ENCODE assay signal across 8 cellular contexts in genomic region chr1:207052736-207053545, GRCh38. TPM values are rescaled to one million over a fixed set of nuclear protein-coding genes. Genes with fewer than 3 reads are reported as not detected.
DNase-seq lines count a peak whose midpoint lies in the region; ATAC-seq and TF ChIP-seq lines count a peak whose summit lies in the region.

PFKFB2 (plus strand) TSS chr1:207053275; CDS start chr1:207054718, 1,443 bp downstream.

- intact Hi-C loops in PC-9 (cut with micrococcal nuclease; ENCODE audit: unreplicated experiment) = loop anchor here (2.0 to 10.0 kb wide), 3 partner anchors 70 to 699 kb away; partner anchors contain the start of genes CD46 and DYRK3

- peak within 1 kb of the TSS; percentile 93 to 99 for H3K9ac ChIP-seq in mucosa of rectum (ENCODE audit: low read depth in 1 of 2, low read length in 2 of 2)

- peaks cover 38% of the 10 kb centered on the region for H3K79me2 ChIP-seq in PC-9 (ENCODE audit: low read depth)

- H3K27ac ChIP-seq in PC-9 = peak within 1 kb of the TSS; percentile 92
- peak within 1 kb of the TSS; percentile 95 to 97 for H3K27ac ChIP-seq in mucosa of rectum (ENCODE audit: low read depth in 2 of 2, low read length in 2 of 2)

- H3K27me3 ChIP-seq in PC-9 (ENCODE audit: insufficient read depth, low read depth) = no peaks in the 10 kb centered on the region
- H3K27me3 ChIP-seq in mucosa of rectum (ENCODE audit: control insufficient read depth in 2 of 2, insufficient read depth in 2 of 2, low read length in 2 of 2) = no peaks in the 10 kb centered on the region

- peak within 1 kb of the TSS; percentile 97 for H2AFZ ChIP-seq in PC-9

- H4K20me1 ChIP-seq in PC-9 (ENCODE audit: insufficient read depth) = 0 out of 2 replicates have a peak, but pooled peaks cover 9% of the 10 kb centered on the region

- H3K4me2 ChIP-seq in PC-9 = peak within 1 kb of the TSS; percentile 86

- CTCF ChIA-PET in PC-9 (lab: Charles Lee) = interaction anchor here (0.7 to 1.7 kb wide), 5 partner anchors 21 to 417 kb away, joined by 3 to 6 read pairs (median 6); partner anchors contain the start of gene C1orf116

- no peak; the same call in 1 of the 2 replicates for TF ChIP-seq CTCF in PC-9 (conservative IDR thresholded peaks at IDR 0.05)

- H3K9me3 ChIP-seq in PC-9 (ENCODE audit: insufficient read depth, low read depth) (no peaks in the 10 kb centered on the region), mucosa of rectum (ENCODE audit: control insufficient read depth in 2 of 2, low read length in 2 of 2) (no peaks in the 10 kb centered on the region)

- H3K4me1 ChIP-seq in PC-9 (replicated peaks; ENCODE audit: insufficient read depth) (peaks cover 28% of the 10 kb centered on the region), mucosa of rectum (ENCODE audit: control insufficient read depth in 2 of 2, insufficient read depth in 2 of 2, low read length in 2 of 2) (peaks cover 36 to 51% of the 10 kb centered on the region in 2 donors)

- H3K4me3 ChIP-seq in PC-9 = peak within 1 kb of the TSS; percentile 93
- peak within 1 kb of the TSS; percentile 87 to 92 for H3K4me3 ChIP-seq in mucosa of rectum (ENCODE audit: low read length in 2 of 2)

- no peak for TF ChIP-seq RAD21 in Ishikawa (IDR thresholded peaks at IDR 0.05; ENCODE audit: low read depth)

- ATAC-seq in GM21528 (IDR thresholded peaks at IDR 0.05; ENCODE audit: low FRiP score, unreplicated experiment) = peak; percentile 81
- ATAC-seq in esophagus mucosa = peak; percentile 92

- no TSS peak for BruUV-seq in PC-9 (replicated peaks; lab: Mats Ljungman, UMichigan)

- DNase-seq in DMS114 treated with DMSO at 0.1 percent for 48 hours (lab: John Stamatoyannopoulos, UW; ENCODE audit: unreplicated experiment) = peak; percentile 93
- peak; percentile 98 to 99 for DNase-seq in PC-9
- DNase-seq in activated T-helper 1 cell treated with Interleukin-2 at 50 U/mL for 16 hours (ENCODE audit: low read depth) = peak; percentile 84
- DNase-seq in stimulated activated CD8-positive, alpha-beta memory T cell treated with anti-CD3 and anti-CD28 coated beads, Interleukin-4, amount 100 ng/mL, for 24 hours (ENCODE audit: low read depth) = peak; percentile 92

- H3F3A ChIP-seq in PC-9 (ENCODE audit: insufficient read depth, low read depth) = peaks cover 36% of the 10 kb centered on the region

- POLR2A ChIA-PET in PC-9 (lab: Charles Lee; ENCODE audit: unreplicated experiment) = interaction anchor here (0.6 to 1.5 kb wide), 13 partner anchors 20 to 1306 kb away, joined by 3 to 51 read pairs (median 5); partner anchors contain the start of genes C1orf116 and CD55

- H3K36me3 ChIP-seq in PC-9 (ENCODE audit: low read depth) (peaks cover 15% of the 10 kb centered on the region), mucosa of rectum (ENCODE audit: control insufficient read depth in 2 of 2, insufficient read depth in 2 of 2, low read length in 2 of 2) (peaks cover 15% of the 10 kb centered on the region in 2 donors)

- no peaks in the 10 kb centered on the region for H3K9me2 ChIP-seq in PC-9 (ENCODE audit: insufficient read depth)

- no peak for TF ChIP-seq EP300 in Ishikawa (IDR thresholded peaks at IDR 0.05; ENCODE audit: borderline replicate concordance)

TF ChIP-seq in Ishikawa, 13 proteins besides CTCF, POLR2A, EP300 and RAD21:
- TF ChIP-seq NFIC (IDR thresholded peaks at IDR 0.05) (no peak), TEAD4 (IDR thresholded peaks at IDR 0.05) (no peak), USF1 (IDR thresholded peaks at IDR 0.05) (peak; percentile 87), MAX (IDR thresholded peaks at IDR 0.05) (peak; percentile 69; the same call in 1 of the 2 replicates), TCF12 (IDR thresholded peaks at IDR 0.05; ENCODE audit: low read depth) (peak; percentile 59), REST (IDR thresholded peaks at IDR 0.05; ENCODE audit: low read depth) (no peak), YY1 (IDR thresholded peaks at IDR 0.05; ENCODE audit: low read depth) (no peak; the same call in 1 of the 2 replicates), TAF1 (IDR thresholded peaks at IDR 0.05; ENCODE audit: low read depth) (peak; percentile 86), FOXM1 (IDR thresholded peaks at IDR 0.05; ENCODE audit: borderline replicate concordance, low read depth) (no peak), CREB1 (IDR thresholded peaks at IDR 0.05; ENCODE audit: low read depth) (0 out of 2 replicates have a peak, but pooled peaks have one; percentile 23), EGR1 (IDR thresholded peaks at IDR 0.05) (0 out of 2 replicates have a peak, but pooled peaks have one; percentile 11), ZBTB7A (IDR thresholded peaks at IDR 0.05; ENCODE audit: low read depth) (no peak), CEBPB (IDR thresholded peaks at IDR 0.05) (no peak)
TF ChIP-seq in Ishikawa: peak in this region for 6.

RNA-seq across cellular contexts. Expression of gene PFKFB2, which starts in this region (rescaled TPM):
- total RNA-seq in PC-9 (2021) (16.3 and 28.0 TPM in 2 replicates), esophagus mucosa (20.3 TPM)

Comparison
In these comparisons a context has a peak if more than half of its experiments do, and no peak if none do; other contexts are left out.
1. Peak in every context shown above with its lines: DNase-seq, ATAC-seq, H3K4me3 ChIP-seq and H3K27ac ChIP-seq.